9 cellular contexts compared by ENCODE assay signal in genomic region chr17:58666858-58667267, GRCh38. TPM values are rescaled to one million over a fixed set of nuclear protein-coding genes. Genes with fewer than 3 reads are reported as not detected.
DNase-seq lines count a peak whose midpoint lies in the region; ATAC-seq, FAIRE-seq and TF ChIP-seq lines count a peak whose summit lies in the region.
"Had no signal": no experiment of that assay in that cellular context is flagged by ENCODE, and none has a peak within 500 bp of the region (broad histone marks: within the 10 kb centered on the region; RNA-seq: fewer than 3 reads in every experiment).

No MANE protein-coding gene starts in this region.

- H3K4me3 ChIP-seq in K562 (peak overlapping the region; percentile 25), left lung (peak overlapping the region in 1 of 2 donors; percentile 29)

- ATAC-seq in K562 (peak; percentile 88), left lung (peak; percentile 71), HG03457 (IDR thresholded peaks at IDR 0.05; ENCODE audit: unreplicated experiment) (no peak)
- peak; percentile 48 for ATAC-seq in stimulated activated naive CD8-positive, alpha-beta T cell treated with anti-CD3 and anti-CD28 coated beads, Interleukin-15, amount 100 ng/mL, for 72 hours

- TF ChIP-seq RAD21 in K562 (CRISPR knock-in tag; conservative IDR thresholded peaks at IDR 0.05 in 1 of 2, IDR thresholded peaks at IDR 0.05 in 1 of 2): no peak

- no peaks in the 10 kb centered on the region for H3K9me3 ChIP-seq in K562 (replicated peaks; ENCODE audit: control insufficient read depth, insufficient read depth, low read depth, low read length)
- no peaks in the 10 kb centered on the region for H3K9me3 ChIP-seq in left lung

- POLR2A ChIA-PET in RWPE1 (lab: Yijun Ruan, JAX; ENCODE audit: low non-redundant PET) (interaction anchor here (0.6 kb wide), 2 partner anchors 43 to 1242 kb away, joined by 4 to 5 read pairs; no protein-coding TSS in a partner anchor), K562 (lab: Yijun Ruan, JAX) (interaction anchor here (1.0 to 9.6 kb wide), 4 partner anchors 7 to 36 kb away, joined by 3 to 88 read pairs (median 43); no protein-coding TSS in a partner anchor)

- H3K27ac ChIP-seq in RWPE1 (peak overlapping the region; percentile 52), K562 (ENCODE audit: extremely low read depth, low read depth, low read length) (peak overlapping the region; percentile 81), left lung (peak overlapping the region; percentile 23 to 80)

- peak overlapping the region; percentile 13 to 67 for H3K4me3 Mint-ChIP-seq in stimulated activated naive CD8-positive, alpha-beta T cell treated with anti-CD3 and anti-CD28 coated beads, Interleukin-15, amount 100 ng/mL, for 72 hours

- H3K27me3 Mint-ChIP-seq in stimulated activated naive CD8-positive, alpha-beta T cell treated with anti-CD3 and anti-CD28 coated beads, Interleukin-15, amount 100 ng/mL, for 72 hours: peaks cover 26% of the 10 kb centered on the region

- intact Hi-C loops in K562 (cut with micrococcal nuclease) (loop anchor here (1.0 kb wide), 1 partner anchor 12 kb away; no protein-coding TSS in a partner anchor), left lung (cut with DNase I) (no loop called here)

- H3K4me1 ChIP-seq in K562 (replicated peaks in 1 of 2; ENCODE audit: control insufficient read depth in 2 of 2, insufficient read depth in 2 of 2, low read length in 2 of 2) (peaks cover 15 to 26% of the 10 kb centered on the region in 2 experiments), left lung (no peaks in the 10 kb centered on the region)

- no peak overlapping the region for H3K27ac Mint-ChIP-seq in stimulated activated naive CD8-positive, alpha-beta T cell treated with anti-CD3 and anti-CD28 coated beads, Interleukin-15, amount 100 ng/mL, for 72 hours

- H3K4me2 ChIP-seq in K562 (ENCODE audit: insufficient read depth, low read length): peak overlapping the region; percentile 86

- no peaks in the 10 kb centered on the region for H3K79me2 ChIP-seq in K562 (ENCODE audit: control insufficient read depth, insufficient read depth, low read length)

- in situ Hi-C loops in K562 (cut with MboI): no loop called here

- H3K9ac ChIP-seq in K562 (ENCODE audit: insufficient read depth in 1 of 2, low read depth in 2 of 2, low read length in 2 of 2): peak overlapping the region; percentile 73 to 80

- CTCF ChIA-PET in RWPE1 (lab: Yijun Ruan, JAX) (interaction anchor here (1.0 kb wide), 1 partner anchor 148 kb away, joined by 3 read pairs; no protein-coding TSS in a partner anchor), K562 (lab: Yijun Ruan, JAX; ENCODE audit: low intra/inter-chr PET ratio) (no interaction called here)

- FAIRE-seq in K562 (lab: Jason Lieb, UNC) (peak; percentile 86), frontal cortex (lab: Jason Lieb, UNC) (no peak)

- H3K9me3 Mint-ChIP-seq in stimulated activated naive CD8-positive, alpha-beta T cell treated with anti-CD3 and anti-CD28 coated beads, Interleukin-15, amount 100 ng/mL, for 72 hours: no peaks in the 10 kb centered on the region

- TF ChIP-seq EP300 in K562 (IDR thresholded peaks at IDR 0.05; ENCODE audit: low read length): no peak

- WGBS in K562 (ENCODE audit: insufficient coverage, low coverage, missing lambda C conversion rate): 13% methylated on average over 19 of the region's 19 CpGs

- DNase-seq in GF-D8 (lab: John Stamatoyannopoulos, UW) (peak; percentile 56), RWPE1 (ENCODE audit: low spot score) (peak; percentile 50), K562 (ENCODE audit: extremely low read depth in 1 of 4, low spot score in 3 of 4) (peak; percentile 76 to 95 (median 78)), left lung (peak; percentile 86 to 88), DMS153 (lab: John Stamatoyannopoulos, UW) (no peak), frontal cortex (ENCODE audit: low spot score in 2 of 2) (no peak)
- DNase-seq in stimulated activated naive CD8-positive, alpha-beta T cell treated with anti-CD3 and anti-CD28 coated beads, Interleukin-15, amount 100 ng/mL, for 72 hours: peak in 1 of 2 donors; percentile 38

- H3K4me1 Mint-ChIP-seq in stimulated activated naive CD8-positive, alpha-beta T cell treated with anti-CD3 and anti-CD28 coated beads, Interleukin-15, amount 100 ng/mL, for 72 hours: peaks cover 8% of the 10 kb centered on the region

- TF ChIP-seq CTCF in RWPE1 (conservative IDR thresholded peaks at IDR 0.05; ENCODE audit: low read depth) (no peak), K562 (IDR thresholded peaks at IDR 0.05 in 2 of 3, conservative IDR thresholded peaks at IDR 0.05 in 1 of 3; ENCODE audit: insufficient read depth in 2 of 3, low read depth in 1 of 3, low read length in 3 of 3) (no peak), left lung (IDR thresholded peaks at IDR 0.05) (no peak)

- no peaks in the 10 kb centered on the region for H3K9me1 ChIP-seq in K562 (ENCODE audit: control insufficient read depth, insufficient read depth, low read length)

- no peaks in the 10 kb centered on the region for H3K27me3 ChIP-seq in K562 (ENCODE audit: control insufficient read depth in 2 of 2, insufficient read depth in 2 of 2, low read length in 2 of 2)
- H3K27me3 ChIP-seq in left lung: no peaks in the 10 kb centered on the region

- H3K36me3 ChIP-seq in K562 (ENCODE audit: control insufficient read depth, insufficient read depth, low read length) (no peaks in the 10 kb centered on the region), left lung (no peaks in the 10 kb centered on the region)

- H2AFZ ChIP-seq in K562 (ENCODE audit: low read depth, low read length): peak overlapping the region; percentile 100

- no peaks in the 10 kb centered on the region for H4K20me1 ChIP-seq in K562 (replicated peaks; ENCODE audit: control insufficient read depth, insufficient read depth, low read length)

- BruUV-seq in K562 (replicated peaks; lab: Mats Ljungman, UMichigan): no TSS peak

- TF ChIP-seq POLR2A in K562 (conservative IDR thresholded peaks at IDR 0.05): no peak

TF ChIP-seq in K562, 482 proteins besides CTCF, POLR2A, EP300 and RAD21 (continues in another document):
- no peak for TF ChIP-seq ZNF282 (CRISPR knock-in tag; IDR thresholded peaks at IDR 0.05)
- no peak for TF ChIP-seq ZNF24 (IDR thresholded peaks at IDR 0.05)
- peak; percentile 79 for TF ChIP-seq HDAC8 (tag; IDR thresholded peaks at IDR 0.05)
- TF ChIP-seq ZBTB17 (CRISPR knock-in tag; IDR thresholded peaks at IDR 0.05): 0 out of 2 replicates have a peak, but pooled peaks have one; percentile 59
- peak; percentile 98 for TF ChIP-seq CREM (IDR thresholded peaks at IDR 0.05; ENCODE audit: low read depth)
- peak; percentile 46; the same call in 1 of the 2 replicates for TF ChIP-seq EHMT2 (IDR thresholded peaks at IDR 0.05)

RNA-seq across cellular contexts. Expression of gene TEX14, which starts 25.0 kb away (rescaled TPM):
- 0.25 and 0.42 TPM in 2 replicates for total RNA-seq in K562 (2011; cell fraction: chromatin; rRNA removed; ENCODE audit: low replicate concordance)
- 0.13 and 0.17 TPM in 2 replicates for total RNA-seq in K562 (2011; cell fraction: nucleolus; rRNA removed)
- total RNA-seq in K562 (2011; cell fraction: nucleoplasm; rRNA removed): 0.15 and 0.29 TPM in 2 replicates
- total RNA-seq in K562 (2014; rRNA removed): 0.04 and 0.05 TPM in 2 replicates
- 0.06 and 0.11 TPM in 2 replicates for total RNA-seq in K562 (2014; rRNA removed; fragmentation: Illumina TruSeq; extraction: Trizol)
- 0.04 TPM in 1 of 2 replicates, not detected in the other for total RNA-seq in K562 (2015; rRNA removed; fragmentation: Illumina TruSeq; extraction: Trizol)
- total RNA-seq in K562 (2021): 0.09 and 0.18 TPM in 2 replicates
- polyA plus RNA-seq in K562 (2011; rRNA removed): 0.06 and 0.27 TPM in 2 replicates
- 0.06 and 0.40 TPM in 2 replicates for polyA plus RNA-seq in K562 (2011; cell fraction: cytosol; rRNA removed)
- polyA plus RNA-seq in K562 (2011; cell fraction: nucleus; rRNA removed): 0.34 and 0.56 TPM in 2 replicates
- 0.10 and 0.12 TPM in 2 replicates for polyA plus RNA-seq in K562 (2012)
- 0.06 and 0.12 TPM in 2 replicates for polyA plus RNA-seq in K562 (2014; fragmentation: Illumina TruSeq; extraction: Trizol)
- under 1 TPM; 0.10 to 0.11 TPM for polyA plus RNA-seq in K562 (2014; fragmentation: Nextera tagmentation; extraction: Ambion mirVana)
- polyA plus RNA-seq in K562 (2014; rRNA removed): 0.05 TPM in 2 replicates
- 0.07 and 0.24 TPM in 2 replicates for polyA minus RNA-seq in K562 (2011; rRNA and poly(A)+ RNA removed)
- not detected in 2 replicates for polyA minus RNA-seq in K562 (2011; cell fraction: cytosol; rRNA and poly(A)+ RNA removed)
- under 0.01 and 0.22 TPM in 2 replicates for polyA minus RNA-seq in K562 (2011; cell fraction: nucleus; rRNA and poly(A)+ RNA removed)
- under 1 TPM; 0.47 TPM for total RNA-seq in left lung
- total RNA-seq in frontal cortex: under 0.01 TPM
- total RNA-seq: glomerular endothelial cell had no signal

RNA-seq across cellular contexts. Expression of gene RAD51C, which starts 25.5 kb away (rescaled TPM):
- total RNA-seq in K562 (2011; cell fraction: chromatin; rRNA removed; ENCODE audit: low replicate concordance): 78.3 and 96.4 TPM in 2 replicates
- total RNA-seq in K562 (2011; cell fraction: nucleolus; rRNA removed): 44.3 and 51.4 TPM in 2 replicates
- 69.1 and 82.0 TPM in 2 replicates for total RNA-seq in K562 (2011; cell fraction: nucleoplasm; rRNA removed)
- total RNA-seq in K562 (2014; rRNA removed) (66.4 and 103 TPM in 2 replicates), K562 (2014; rRNA removed; fragmentation: Illumina TruSeq; extraction: Trizol) (126 and 145 TPM in 2 replicates), K562 (2015; rRNA removed; fragmentation: Illumina TruSeq; extraction: Trizol) (96.1 and 106 TPM in 2 replicates), K562 (2021) (93.9 and 96.9 TPM in 2 replicates), left lung (10 to 100 TPM; 21.6 to 22.5 TPM), frontal cortex (36.3 TPM)
- polyA plus RNA-seq in K562 (2011; rRNA removed) (107 and 137 TPM in 2 replicates), K562 (2014; fragmentation: Illumina TruSeq; extraction: Trizol) (113 and 135 TPM in 2 replicates), K562 (2014; fragmentation: Nextera tagmentation; extraction: Ambion mirVana) (100 to 1,000 TPM; 341 TPM), K562 (2014; rRNA removed) (148 and 161 TPM in 2 replicates)
- polyA plus RNA-seq in K562 (2011; cell fraction: cytosol; rRNA removed): 31.3 and 56.4 TPM in 2 replicates
- polyA plus RNA-seq in K562 (2011; cell fraction: nucleus; rRNA removed): 29.6 and 40.6 TPM in 2 replicates
- 89.2 and 109 TPM in 2 replicates for polyA plus RNA-seq in K562 (2012)
- 107 and 123 TPM in 2 replicates for polyA minus RNA-seq in K562 (2011; rRNA and poly(A)+ RNA removed)
- 22.2 and 30.0 TPM in 2 replicates for polyA minus RNA-seq in K562 (2011; cell fraction: cytosol; rRNA and poly(A)+ RNA removed)
- 33.3 and 62.1 TPM in 2 replicates for polyA minus RNA-seq in K562 (2011; cell fraction: nucleus; rRNA and poly(A)+ RNA removed)

Comparison
In these comparisons a context has a peak if more than half of its experiments do, and no peak if none do; other contexts are left out.
1. DNase-seq: peak in GF-D8 (single experiment), RWPE1 (single experiment), K562 (4 of 4) and left lung (2 of 2); none in DMS153 (single experiment) and frontal cortex (0 of 2).
2. Peak in every context shown above with its lines, with median percentiles within 50 percentile points of each other: H3K27ac ChIP-seq.